Comparison of ENCODE assay signal across 8 cellular contexts in the genomic region with DNA sequence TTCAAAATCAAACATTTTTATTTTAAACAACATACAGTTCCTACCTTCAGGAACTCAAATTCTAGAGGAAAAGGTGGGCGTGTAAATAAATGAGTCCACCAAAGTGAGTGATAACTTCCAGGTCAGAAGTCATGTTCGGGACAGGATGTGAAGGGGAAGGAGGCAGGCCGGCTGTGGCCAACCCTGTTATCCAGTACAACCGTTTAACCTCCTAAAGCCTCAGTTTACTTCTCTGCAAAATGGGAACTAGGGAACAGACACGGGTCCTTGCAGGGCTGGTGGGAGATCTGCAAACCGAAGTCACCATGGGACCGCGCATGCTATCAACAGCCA. TPM values are rescaled to one million over a fixed set of nuclear protein-coding genes. Genes with fewer than 3 reads are reported as not detected.
DNase-seq lines count a peak whose midpoint lies in the region; ATAC-seq and TF ChIP-seq lines count a peak whose summit lies in the region.

No MANE protein-coding gene starts in this region.

- CTCF ChIA-PET in activated CD8-positive, alpha-beta memory T cell treated with anti-CD3 and anti-CD28 coated beads, Interleukin-2, amount 10 ng/mL, durations not matched to agents 7 days and 5 days (lab: Charles Lee), result interaction anchor here (1.5 kb wide), 1 partner anchor 181 kb away, joined by 6 read pairs; the partner anchor contains the start of gene RNASEH1
- CTCF ChIA-PET in HEK293T (lab: Yijun Ruan, JAX), result interaction anchor here (0.6 kb wide), 1 partner anchor 977 kb away, joined by 3 read pairs; no protein-coding TSS in a partner anchor

- peaks cover 33% of the 10 kb centered on the region for H3K79me2 ChIP-seq in MM.1S (ENCODE audit: low read length)

- H3K9me2 ChIP-seq in MM.1S (replicated peaks; ENCODE audit: insufficient read depth, low read length), result no peaks in the 10 kb centered on the region

- POLR2A ChIA-PET in HEK293T (lab: Yijun Ruan, JAX), result interaction anchor here (1.0 kb wide), 1 partner anchor 9 kb away, joined by 9 read pairs; no protein-coding TSS in a partner anchor

- H3K27me3 ChIP-seq in MM.1S (replicated peaks; ENCODE audit: insufficient read depth, low read length) (no peaks in the 10 kb centered on the region), ovary (no peaks in the 10 kb centered on the region)

- no peak for TF ChIP-seq POLR2A in ovary (IDR thresholded peaks at IDR 0.05)

- TF ChIP-seq EP300 in ovary (IDR thresholded peaks at IDR 0.05), result no peak

- H3K4me3 ChIP-seq in MM.1S (ENCODE audit: low read length) (peak overlapping the region; percentile 76), foreskin fibroblast (ENCODE audit: low read depth in 1 of 2, low read length in 2 of 2) (peak overlapping the region; percentile 95 to 99), ovary (peak overlapping the region; percentile 82)

- H2AFZ ChIP-seq in MM.1S (ENCODE audit: low read length), result peak overlapping the region; percentile 76

- DNase-seq in activated CD8-positive, alpha-beta memory T cell treated with anti-CD3 and anti-CD28 coated beads, Interleukin-2, amount 10 ng/mL, durations not matched to agents 7 days and 5 days, result peak; percentile 72
- no peak for DNase-seq in activated CD8-positive, alpha-beta memory T cell treated with anti-CD3 and anti-CD28 coated beads for 24 hours
- peak; percentile 44 for DNase-seq in HEK293T (ENCODE audit: extremely low spot score)
- DNase-seq in MM.1S, result peak; percentile 11
- peak; percentile 19 for DNase-seq in activated CD4-positive, alpha-beta T cell treated with anti-CD3 and anti-CD28 coated beads, Interleukin-2, amount 50 U/mL, for 1 hour
- peak; percentile 22 to 57 for DNase-seq in foreskin fibroblast
- no peak for DNase-seq in ovary
- DNase-seq in retina, result no peak

- no peaks in the 10 kb centered on the region for H3F3A ChIP-seq in MM.1S (ENCODE audit: insufficient read depth, low read length)

- no peaks in the 10 kb centered on the region for H3K9me3 Mint-ChIP-seq in activated CD8-positive, alpha-beta memory T cell treated with anti-CD3 and anti-CD28 coated beads, Interleukin-2, amount 10 ng/mL, durations not matched to agents 7 days and 5 days (ENCODE audit: low read depth)

- H3K9ac ChIP-seq in MM.1S (ENCODE audit: low read length), result peak overlapping the region; percentile 67

- H3K36me3 Mint-ChIP-seq in activated CD8-positive, alpha-beta memory T cell treated with anti-CD3 and anti-CD28 coated beads, Interleukin-2, amount 10 ng/mL, durations not matched to agents 7 days and 5 days, result peaks cover 13% of the 10 kb centered on the region

- H3K9me3 ChIP-seq in MM.1S (replicated peaks; ENCODE audit: insufficient read depth, low read length), result no peaks in the 10 kb centered on the region
- H3K9me3 ChIP-seq in ovary, result no peaks in the 10 kb centered on the region

- peak overlapping the region; percentile 100 for H3K4me3 Mint-ChIP-seq in activated CD8-positive, alpha-beta memory T cell treated with anti-CD3 and anti-CD28 coated beads, Interleukin-2, amount 10 ng/mL, durations not matched to agents 7 days and 5 days

- H3K27ac ChIP-seq in MM.1S (ENCODE audit: low read length) (peak overlapping the region; percentile 57), ovary (peak overlapping the region in 1 of 2 donors; percentile 83)

- WGBS in ovary, 3 donors, result 0 to 1% (median 1%) methylated on average over 8 of the region's 8 CpGs

- H3K27me3 Mint-ChIP-seq in activated CD8-positive, alpha-beta memory T cell treated with anti-CD3 and anti-CD28 coated beads, Interleukin-2, amount 10 ng/mL, durations not matched to agents 7 days and 5 days, result no peaks in the 10 kb centered on the region

- H3K36me3 ChIP-seq in MM.1S (replicated peaks; ENCODE audit: insufficient read depth, low read length) (no peaks in the 10 kb centered on the region), ovary (no peaks in the 10 kb centered on the region)

- ATAC-seq in activated CD8-positive, alpha-beta memory T cell treated with anti-CD3 and anti-CD28 coated beads, Interleukin-2, amount 10 ng/mL, durations not matched to agents 7 days and 5 days, result peak; percentile 28

- intact Hi-C loops in ovary (cut with DNase I), result no loop called here

- H3K4me1 Mint-ChIP-seq in activated CD8-positive, alpha-beta memory T cell treated with anti-CD3 and anti-CD28 coated beads, Interleukin-2, amount 10 ng/mL, durations not matched to agents 7 days and 5 days, result peaks cover 47% of the 10 kb centered on the region

- H3K27ac Mint-ChIP-seq in activated CD8-positive, alpha-beta memory T cell treated with anti-CD3 and anti-CD28 coated beads, Interleukin-2, amount 10 ng/mL, durations not matched to agents 7 days and 5 days, result peak overlapping the region; percentile 99

- no peaks in the 10 kb centered on the region for H4K20me1 ChIP-seq in MM.1S (ENCODE audit: insufficient read depth, low read length)

- H3K4me1 ChIP-seq in MM.1S (ENCODE audit: low read length) (peaks cover 13% of the 10 kb centered on the region; the same call in 1 of the 2 replicates), ovary (ENCODE audit: insufficient read depth) (peaks cover 8% of the 10 kb centered on the region)

- no peak for TF ChIP-seq CTCF in MM.1S (IDR thresholded peaks at IDR 0.05; ENCODE audit: low read length)
- TF ChIP-seq CTCF in foreskin fibroblast (IDR thresholded peaks at IDR 0.05; ENCODE audit: low read depth, low read length), result no peak
- no peak for TF ChIP-seq CTCF in ovary (IDR thresholded peaks at IDR 0.05)

- H3K4me2 ChIP-seq in MM.1S (ENCODE audit: low read depth, low read length), result peak overlapping the region; percentile 49; the same call in 1 of the 2 replicates

TF ChIP-seq in HEK293T, 16 proteins besides CTCF, POLR2A, EP300 and RAD21:
- TF ChIP-seq ELF4 (IDR thresholded peaks at IDR 0.05), result no peak
- TF ChIP-seq FOXM1 (IDR thresholded peaks at IDR 0.05; ENCODE audit: borderline replicate concordance), result no peak
- TF ChIP-seq HDGF (IDR thresholded peaks at IDR 0.05; ENCODE audit: borderline replicate concordance), result no peak
- no peak for TF ChIP-seq FOXA1 (IDR thresholded peaks at IDR 0.05)
- no peak for TF ChIP-seq CTBP1 (IDR thresholded peaks at IDR 0.05; ENCODE audit: borderline replicate concordance)
- no peak for TF ChIP-seq ARNT (IDR thresholded peaks at IDR 0.05)
- TF ChIP-seq SP1 (IDR thresholded peaks at IDR 0.05), result no peak
- no peak for TF ChIP-seq L3MBTL2 (conservative IDR thresholded peaks at IDR 0.05)

RNA-seq across cellular contexts. Expression of gene EIPR1, which starts 0.4 kb away (rescaled TPM):
- total RNA-seq in activated CD8-positive, alpha-beta memory T cell treated with anti-CD3 and anti-CD28 coated beads, Interleukin-2, amount 10 ng/mL, durations not matched to agents 7 days and 5 days, result 10 to 100 TPM; 40.7 to 44.7 TPM
- 10 to 100 TPM in 3 of 7 donors, 1 to 10 TPM in 4; 6.6 to 16.6 (median 9.2) TPM for total RNA-seq in ovary
- 1 to 10 TPM; 8.3 to 8.9 TPM for polyA plus RNA-seq in ovary

RNA-seq across cellular contexts. Expression of gene TRAPPC12, which starts 2.2 kb away (rescaled TPM):
- total RNA-seq in activated CD8-positive, alpha-beta memory T cell treated with anti-CD3 and anti-CD28 coated beads, Interleukin-2, amount 10 ng/mL, durations not matched to agents 7 days and 5 days, result 10 to 100 TPM; 75.8 to 97.5 TPM
- total RNA-seq in ovary, result 100 to 1,000 TPM in 2 of 7 donors, 10 to 100 TPM in 5; 74.9 to 143 (median 87.4) TPM
- polyA plus RNA-seq in ovary, result 10 to 100 TPM; 64.1 to 64.3 TPM

Comparison
In these comparisons a context has a peak if more than half of its experiments do, and no peak if none do; other contexts are left out.
1. DNase-seq: peak in activated CD8-positive, alpha-beta memory T cell treated with anti-CD3 and anti-CD28 coated beads, Interleukin-2, amount 10 ng/mL, durations not matched to agents 7 days and 5 days (single experiment), HEK293T (single experiment), MM.1S (single experiment), activated CD4-positive, alpha-beta T cell treated with anti-CD3 and anti-CD28 coated beads, Interleukin-2, amount 50 U/mL, for 1 hour (single experiment) and foreskin fibroblast (2 of 2); none in activated CD8-positive, alpha-beta memory T cell treated with anti-CD3 and anti-CD28 coated beads for 24 hours (single experiment), ovary (0 of 5) and retina (single experiment).
2. Peak in every context shown above with its lines, with median percentiles within 50 percentile points of each other: H3K4me3 ChIP-seq.